10 cellular contexts compared by ENCODE assay signal in genomic region chr12:2051700-2052625, GRCh38. TPM values are rescaled to one million over a fixed set of nuclear protein-coding genes. Genes with fewer than 3 reads are reported as not detected.
DNase-seq lines count a peak whose midpoint lies in the region; ATAC-seq, FAIRE-seq and TF ChIP-seq lines count a peak whose summit lies in the region.
"Had no signal": no experiment of that assay in that cellular context is flagged by ENCODE, and none has a peak within 500 bp of the region (broad histone marks: within the 10 kb centered on the region; RNA-seq: fewer than 3 reads in every experiment).

No MANE protein-coding gene starts in this region.

- TF ChIP-seq POLR2A in body of pancreas (IDR thresholded peaks at IDR 0.05) (no peak), H54 (IDR thresholded peaks at IDR 0.05; ENCODE audit: low read depth, low read length) (no peak)

- no peaks in the 10 kb centered on the region for H3K79me2 ChIP-seq in smooth muscle cell (ENCODE audit: low read depth)

- H3K27me3 ChIP-seq in heart right ventricle (peaks cover 0 to 65% (median 0%) of the 10 kb centered on the region in 7 donors), smooth muscle cell (ENCODE audit: low read depth) (peaks cover 5% of the 10 kb centered on the region), body of pancreas (peaks cover 0 to 13% of the 10 kb centered on the region in 2 donors)

- H3K36me3 ChIP-seq in SK-N-MC (ENCODE audit: insufficient read depth, low read length) (no peaks in the 10 kb centered on the region), heart right ventricle (peaks cover 0 to 14% (median 0%) of the 10 kb centered on the region in 9 donors), smooth muscle cell (ENCODE audit: low read depth) (no peaks in the 10 kb centered on the region), body of pancreas (replicated peaks in 1 of 2; ENCODE audit: insufficient read depth in 1 of 2, low read depth in 2 of 2) (no peaks in the 10 kb centered on the region)

- intact Hi-C loops in heart right ventricle (cut with DNase I): loop anchor here in 7 of 10 donors (10.0 kb wide), 4 partner anchors 113 to 533 kb away; no protein-coding TSS in a partner anchor
- intact Hi-C loops in body of pancreas (cut with DNase I): no loop called here

- peak; percentile 37 for DNase-seq in DMS 273 (lab: John Stamatoyannopoulos, UW; ENCODE audit: unreplicated experiment)
- no peak for DNase-seq in DMS 273 treated with DMSO at 0.1 percent for 48 hours (lab: John Stamatoyannopoulos, UW)
- DNase-seq in SK-N-MC (ENCODE audit: low read depth, low spot score): no peak
- no peak for DNase-seq in heart right ventricle
- no peak for DNase-seq in smooth muscle cell (lab: John Stamatoyannopoulos, UW; ENCODE audit: unreplicated experiment)
- no peak for DNase-seq in body of pancreas
- no peak for DNase-seq in H54 (ENCODE audit: insufficient read length, low spot score)

- H3K4me1 ChIP-seq in heart right ventricle (peaks cover 8 to 56% (median 21%) of the 10 kb centered on the region in 9 donors), smooth muscle cell (ENCODE audit: low read depth) (no peaks in the 10 kb centered on the region), body of pancreas (peaks cover 13% of the 10 kb centered on the region)

- peaks cover 7% of the 10 kb centered on the region for H4K20me1 ChIP-seq in smooth muscle cell (ENCODE audit: low read depth)

- H3F3A ChIP-seq in smooth muscle cell (ENCODE audit: low read depth): peaks cover 3% of the 10 kb centered on the region

- no peaks in the 10 kb centered on the region for H3K9me3 ChIP-seq in SK-N-MC (ENCODE audit: low read depth, low read length)
- no peaks in the 10 kb centered on the region for H3K9me3 ChIP-seq in heart right ventricle
- H3K9me3 ChIP-seq in smooth muscle cell (replicated peaks; ENCODE audit: low read depth): no peaks in the 10 kb centered on the region
- H3K9me3 ChIP-seq in body of pancreas: no peaks in the 10 kb centered on the region

- 6 to 10% methylated on average over 40 to 54 of the region's 54 CpGs for WGBS in heart right ventricle, 2 donors
- WGBS in smooth muscle cell (ENCODE audit: low lambda C conversion rate): 10% methylated on average over 47 of the region's 54 CpGs
- 8 to 21% methylated on average over 18 to 53 of the region's 54 CpGs for WGBS in body of pancreas, 2 donors

- FAIRE-seq in H54 (lab: Jason Lieb, UNC): no peak

- TF ChIP-seq CTCF in heart right ventricle (IDR thresholded peaks at IDR 0.05) (peak in 3 of 9 donors; percentile 22 to 29 (median 26)), smooth muscle cell (IDR thresholded peaks at IDR 0.05; ENCODE audit: borderline replicate concordance, insufficient read depth, poor library complexity, severe bottlenecking) (no peak), body of pancreas (IDR thresholded peaks at IDR 0.05) (no peak)

- peak overlapping the region; percentile 86 for H3K4me2 ChIP-seq in smooth muscle cell

- H3K9ac ChIP-seq in SK-N-MC (ENCODE audit: insufficient read length): no peak overlapping the region
- no peak overlapping the region for H3K9ac ChIP-seq in smooth muscle cell (ENCODE audit: low read depth)

- H3K4me3 ChIP-seq in SK-N-MC (peak overlapping the region; percentile 67), heart right ventricle (peak overlapping the region in 9 of 10 donors; percentile 29 to 84 (median 56)), smooth muscle cell (peak overlapping the region; percentile 53), body of pancreas (no peak overlapping the region)

- H2AFZ ChIP-seq in smooth muscle cell (ENCODE audit: low read depth): peak overlapping the region; percentile 79

- ATAC-seq in heart right ventricle: peak in 1 of 8 donors; percentile 10
- no peak for ATAC-seq in body of pancreas
- ATAC-seq in HG02642 (IDR thresholded peaks at IDR 0.05; ENCODE audit: poor library complexity, unreplicated experiment): no peak

- H3K27ac ChIP-seq in SK-N-MC (no peak overlapping the region), heart right ventricle (peak overlapping the region in 7 of 10 donors; percentile 9 to 53 (median 48)), smooth muscle cell (ENCODE audit: low read depth) (no peak overlapping the region), body of pancreas (no peak overlapping the region)
- H3K27ac ChIP-seq: 22Rv1, HL-60 had no signal

RNA-seq across cellular contexts. Expression of gene CACNA1C, which starts 0.8 kb away (rescaled TPM):
- total RNA-seq in heart right ventricle (100 to 1,000 TPM; 146 to 222 (median 187) TPM), smooth muscle cell (3.8 and 4.5 TPM in 2 replicates), body of pancreas (1 to 10 TPM; 2.3 to 4.4 TPM)
- polyA plus RNA-seq in heart right ventricle (10 to 100 TPM; 19.1 to 68.9 TPM), smooth muscle cell (1.6 and 2.2 TPM in 2 replicates)

RNA-seq across cellular contexts. Expression of gene DCP1B, which starts 47.7 kb away (rescaled TPM):
- total RNA-seq in heart right ventricle (1 to 10 TPM; 1.1 to 4.1 (median 2.0) TPM), smooth muscle cell (25.3 and 34.9 TPM in 2 replicates), body of pancreas (10 to 100 TPM in 1 of 2 donors, 1 to 10 TPM in 1; 7.9 to 13.2 TPM)
- polyA plus RNA-seq in heart right ventricle (1 to 10 TPM; 1.4 to 4.9 TPM), smooth muscle cell (29.9 and 38.1 TPM in 2 replicates)

Comparison
In these comparisons a context has a peak if more than half of its experiments do, and no peak if none do; other contexts are left out.
1. H3K27ac ChIP-seq: peak in heart right ventricle (7 of 10); none in SK-N-MC (single experiment), smooth muscle cell (single experiment) and body of pancreas (0 of 4).
2. H3K4me3 ChIP-seq: peak in SK-N-MC (single experiment), heart right ventricle (9 of 10) and smooth muscle cell (single experiment); none in body of pancreas (0 of 2).
3. RNA of gene CACNA1C, which starts 0.8 kb away (total RNA-seq): 146 to 222 TPM in heart right ventricle; 3.8 to 4.5 TPM in smooth muscle cell and 2.3 to 4.4 TPM in body of pancreas; every median in the first group is over 10 times any median in the second.